Comparison of ENCODE assay signal across 7 cellular contexts in the genomic region with DNA sequence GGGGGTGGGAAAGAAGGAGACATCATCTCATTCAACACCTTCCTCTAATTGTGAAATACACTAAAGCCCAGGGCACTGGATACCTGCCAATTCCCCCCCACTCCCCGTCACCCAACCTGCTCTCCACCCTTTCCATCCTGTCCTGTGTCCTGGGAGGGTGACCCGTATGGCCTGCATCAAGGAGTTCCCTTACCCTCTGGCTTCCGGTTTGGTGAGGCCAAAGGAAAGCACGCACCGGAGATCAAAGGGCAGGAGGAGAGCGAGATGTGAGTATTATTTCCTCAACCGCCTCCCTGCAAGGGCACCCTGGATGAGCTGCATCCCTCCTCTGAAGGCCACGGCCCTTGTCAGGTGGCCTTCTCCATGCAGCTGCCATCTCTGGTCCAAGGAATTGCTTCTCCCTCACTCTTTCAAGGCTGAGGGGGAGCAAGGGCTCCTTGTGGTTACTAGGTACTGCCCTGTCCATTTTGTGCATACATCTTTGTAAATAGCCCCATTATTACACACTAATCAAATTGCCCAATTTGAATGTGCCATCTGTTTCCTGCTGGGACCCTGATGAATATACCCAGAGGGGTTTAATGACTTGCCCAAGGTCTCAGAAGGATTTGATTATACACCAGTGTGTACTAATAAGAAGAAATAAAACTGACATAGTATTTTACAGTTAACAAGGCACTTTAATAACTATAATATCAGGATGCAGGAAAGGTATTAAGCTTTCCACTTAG.
A peak's percentile ranks its signal among the peaks of the same experiment; 100 is the strongest.
DNase-seq lines count a peak whose midpoint lies in the region; ATAC-seq and TF ChIP-seq lines count a peak whose summit lies in the region.

No MANE protein-coding gene starts in this region.

- H3K4ac ChIP-seq in IMR-90 (ENCODE audit: low read depth, low read length), result peak overlapping the region; percentile 24; the same call in 1 of the 2 replicates

- peak overlapping the region; percentile 14 for H2AFZ ChIP-seq in IMR-90 (replicated peaks; ENCODE audit: low read length, poor library complexity)

- H3K36me3 ChIP-seq in IMR-90 (ENCODE audit: control insufficient read depth, insufficient read depth, low read length) (no peaks in the 10 kb centered on the region), tibial artery (no peaks in the 10 kb centered on the region), aorta (ENCODE audit: control insufficient read depth in 1 of 2, insufficient read depth in 2 of 2, low read length in 1 of 2) (no peaks in the 10 kb centered on the region)

- H2BK5ac ChIP-seq in IMR-90 (ENCODE audit: low read depth, low read length, poor library complexity, severe bottlenecking), result no peak overlapping the region

- no TSS peak for BruUV-seq in IMR-90 (replicated peaks; lab: Mats Ljungman, UMichigan)

- H4K91ac ChIP-seq in IMR-90 (ENCODE audit: insufficient read depth, low read depth, low read length), result no peak overlapping the region; the same call in 1 of the 2 replicates

- no peak for TF ChIP-seq CTCF in IMR-90 (conservative IDR thresholded peaks at IDR 0.05; ENCODE audit: low read depth, low read length)
- TF ChIP-seq CTCF in tibial artery (IDR thresholded peaks at IDR 0.05), result no peak

- H3K4me2 ChIP-seq in IMR-90 (ENCODE audit: low read depth, low read length), result no peak overlapping the region

- no peak overlapping the region for H4K8ac ChIP-seq in IMR-90 (ENCODE audit: low read depth in 2 of 2, low read length in 2 of 2)

- no peaks in the 10 kb centered on the region for H3K9me3 ChIP-seq in IMR-90 (ENCODE audit: control insufficient read depth, insufficient read depth, low read length)
- no peaks in the 10 kb centered on the region for H3K9me3 ChIP-seq in tibial artery
- H3K9me3 ChIP-seq in aorta (ENCODE audit: control insufficient read depth, low read length), result no peaks in the 10 kb centered on the region

- TF ChIP-seq POLR2A in IMR-90 (IDR thresholded peaks at IDR 0.05; ENCODE audit: low read depth, low read length), result no peak

- no peaks in the 10 kb centered on the region for H3K9me3 Mint-ChIP-seq in T-cell
- H3K9me3 Mint-ChIP-seq in effector memory CD8-positive, alpha-beta T cell, result no peaks in the 10 kb centered on the region

- H3K27ac ChIP-seq in IMR-90 (ENCODE audit: insufficient read depth, low read length), result no peak overlapping the region
- H3K27ac ChIP-seq in tibial artery, result no peak overlapping the region
- no peak overlapping the region for H3K27ac ChIP-seq in aorta (ENCODE audit: low read depth in 1 of 2, low read length in 2 of 2)

- peak overlapping the region; percentile 14; the same call in 1 of the 2 replicates for H2BK20ac ChIP-seq in IMR-90 (ENCODE audit: low read depth, low read length)

- in situ Hi-C loops in IMR-90 (cut with MboI; ENCODE audit: low sequenced_read_pairs), result no loop called here

- POLR2A ChIA-PET in IMR-90 (lab: Charles Lee; ENCODE audit: unreplicated experiment) (no interaction called here), T-cell (lab: Charles Lee) (interaction anchor here in 1 of 2 donors (0.6 kb wide), 1 partner anchor 70 kb away, joined by 4 read pairs; no protein-coding TSS in a partner anchor)

- H3K56ac ChIP-seq in IMR-90 (ENCODE audit: extremely low read depth, insufficient read depth, low read length), result no peak overlapping the region

- H3K18ac ChIP-seq in IMR-90 (ENCODE audit: low read depth, low read length), result no peak overlapping the region

- 79% methylated on average over 4 of the region's 8 CpGs; no CpG with 5 or more reads in 1 of the 2 experiments for WGBS in IMR-90 (ENCODE audit: extremely low coverage in 2 of 2, insufficient read length in 1 of 2), 2 experiments
- WGBS in aorta, 2 donors, result 95 to 96% methylated on average over 8 of the region's 8 CpGs

- TF ChIP-seq RAD21 in IMR-90 (IDR thresholded peaks at IDR 0.05; ENCODE audit: low read length), result no peak

- H3K36me3 Mint-ChIP-seq in T-cell, result no peaks in the 10 kb centered on the region
- no peaks in the 10 kb centered on the region for H3K36me3 Mint-ChIP-seq in effector memory CD8-positive, alpha-beta T cell (ENCODE audit: insufficient read depth)

- H3K4me3 Mint-ChIP-seq in T-cell, result peak overlapping the region in 2 of 3 donors; percentile 37 to 69
- no peak overlapping the region for H3K4me3 Mint-ChIP-seq in effector memory CD8-positive, alpha-beta T cell

- H3K4me1 ChIP-seq in IMR-90 (ENCODE audit: control insufficient read depth, insufficient read depth, low read length), result peaks cover 11% of the 10 kb centered on the region
- peaks cover 0 to 12% (median 5%) of the 10 kb centered on the region in 4 donors for H3K4me1 ChIP-seq in tibial artery
- no peaks in the 10 kb centered on the region for H3K4me1 ChIP-seq in aorta (ENCODE audit: control insufficient read depth in 1 of 2, insufficient read depth in 2 of 2, low read length in 2 of 2)

- H3K27ac Mint-ChIP-seq in T-cell, result peak overlapping the region; percentile 70 to 88
- H3K27ac Mint-ChIP-seq in effector memory CD8-positive, alpha-beta T cell, result peak overlapping the region; percentile 52 to 70

- intact Hi-C loops in IMR-90 (cut with micrococcal nuclease), result loop anchor here (5.0 kb wide), 1 partner anchor 148 kb away; a partner anchor contains a TSS
- intact Hi-C loops in tibial artery (cut with DNase I; ENCODE audit: low total_unique reads), result no loop called here
- intact Hi-C loops in aorta (cut with DNase I), result no loop called here

- dilution Hi-C loops in IMR-90 (cut with HindIII; ENCODE audit: low sequenced_read_pairs, unreplicated experiment), result no loop called here

- no peak overlapping the region for H3K4me3 ChIP-seq in IMR-90 (ENCODE audit: insufficient read depth, low read depth, low read length)
- H3K4me3 ChIP-seq in tibial artery, result no peak overlapping the region
- no peak overlapping the region for H3K4me3 ChIP-seq in aorta (ENCODE audit: low read length in 2 of 2)

- H2AK5ac ChIP-seq in IMR-90 (ENCODE audit: low read depth, low read length), result 0 out of 2 replicates have a peak overlapping the region, but pooled peaks have one; percentile 46

- H3K79me1 ChIP-seq in IMR-90 (ENCODE audit: low read depth in 1 of 2, low read length in 2 of 2), result no peaks in the 10 kb centered on the region

- H3K27me3 ChIP-seq in IMR-90 (ENCODE audit: control insufficient read depth, insufficient read depth, low read length) (no peaks in the 10 kb centered on the region), tibial artery (no peaks in the 10 kb centered on the region), aorta (ENCODE audit: control insufficient read depth in 1 of 2, insufficient read depth in 2 of 2, low read length in 1 of 2) (no peaks in the 10 kb centered on the region)

- peaks cover 41 to 69% (median 63%) of the 10 kb centered on the region in 3 donors for H3K4me1 Mint-ChIP-seq in T-cell
- peaks cover 31 to 33% of the 10 kb centered on the region in 2 donors for H3K4me1 Mint-ChIP-seq in effector memory CD8-positive, alpha-beta T cell (ENCODE audit: low read depth in 2 of 2)

- no peak overlapping the region for H4K5ac ChIP-seq in IMR-90 (ENCODE audit: low read depth, low read length)

- no peak overlapping the region for H3K23ac ChIP-seq in IMR-90 (ENCODE audit: low read depth, low read length)

- H4K20me1 ChIP-seq in IMR-90 (ENCODE audit: insufficient read depth, low read length), result no peaks in the 10 kb centered on the region

- no peak for DNase-seq in IMR-90
- DNase-seq in T-cell, result peak in 16 of 34 experiments; percentile 0 to 23 (median 9)
- DNase-seq in effector memory CD8-positive, alpha-beta T cell, result peak in 1 of 3 experiments; percentile 20
- DNase-seq in stimulated activated CD8-positive, alpha-beta memory T cell treated with anti-CD3 and anti-CD28 coated beads, Interleukin-4, amount 100 ng/mL, for 48 hours, result peak; percentile 36
- no peak for DNase-seq in tibial artery
- no peak for DNase-seq in aorta
- no peak for DNase-seq in cortex of kidney (lab: John Stamatoyannopoulos, UW)

- no peak for ATAC-seq in IMR-90 (ENCODE audit: low read depth)
- peak in 3 of 4 experiments; percentile 31 to 44 (median 43) for ATAC-seq in T-cell (replicated peaks in 1 of 4)
- ATAC-seq in effector memory CD8-positive, alpha-beta T cell (replicated peaks), result no peak
- ATAC-seq in aorta (ENCODE audit: low FRiP score), result no peak

- H3K9me1 ChIP-seq in IMR-90 (ENCODE audit: insufficient read depth, low read length), result peaks cover 6% of the 10 kb centered on the region

- no peak overlapping the region for H2AK9ac ChIP-seq in IMR-90 (replicated peaks; ENCODE audit: low read depth, low read length, poor library complexity)

- H3K27me3 Mint-ChIP-seq in T-cell, result no peaks in the 10 kb centered on the region
- no peaks in the 10 kb centered on the region for H3K27me3 Mint-ChIP-seq in effector memory CD8-positive, alpha-beta T cell

- H3K9ac ChIP-seq in IMR-90 (ENCODE audit: low read depth, low read length), result no peak overlapping the region

- no peak overlapping the region for H3K14ac ChIP-seq in IMR-90 (replicated peaks; ENCODE audit: low read depth, low read length)

- H2BK15ac ChIP-seq in IMR-90 (ENCODE audit: low read depth, low read length), result no peak overlapping the region

- CTCF ChIA-PET in IMR-90 (lab: Yijun Ruan, JAX), result no interaction called here
- CTCF ChIA-PET in T-cell (lab: Charles Lee), result interaction anchor here in 1 of 2 donors (1.2 kb wide), 1 partner anchor 17 kb away, joined by 3 read pairs; no protein-coding TSS in a partner anchor

- H2BK120ac ChIP-seq in IMR-90 (ENCODE audit: low read depth, low read length), result peak overlapping the region; percentile 33; the same call in 1 of the 2 replicates

TF ChIP-seq in IMR-90, 13 proteins besides CTCF, POLR2A, EP300 and RAD21 (continues in another document):
- no peak for TF ChIP-seq CHD1 (IDR thresholded peaks at IDR 0.05; ENCODE audit: low read depth, low read length)
- TF ChIP-seq MAZ (IDR thresholded peaks at IDR 0.05; ENCODE audit: borderline replicate concordance, low read depth, low read length), result no peak
- TF ChIP-seq, protein P1, sequence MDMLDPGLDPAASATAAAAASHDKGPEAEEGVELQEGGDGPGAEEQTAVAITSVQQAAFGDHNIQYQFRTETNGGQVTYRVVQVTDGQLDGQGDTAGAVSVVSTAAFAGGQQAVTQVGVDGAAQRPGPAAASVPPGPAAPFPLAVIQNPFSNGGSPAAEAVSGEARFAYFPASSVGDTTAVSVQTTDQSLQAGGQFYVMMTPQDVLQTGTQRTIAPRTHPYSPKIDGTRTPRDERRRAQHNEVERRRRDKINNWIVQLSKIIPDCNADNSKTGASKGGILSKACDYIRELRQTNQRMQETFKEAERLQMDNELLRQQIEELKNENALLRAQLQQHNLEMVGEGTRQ (IDR thresholded peaks at IDR 0.05; ENCODE audit: low read depth, low read length), result no peak
- TF ChIP-seq RFX5 (IDR thresholded peaks at IDR 0.05; ENCODE audit: low read depth, low read length), result no peak
- TF ChIP-seq FOS (IDR thresholded peaks at IDR 0.05; ENCODE audit: low read depth, low read length), result no peak
- no peak for TF ChIP-seq CEBPB (IDR thresholded peaks at IDR 0.05; ENCODE audit: low read depth, low read length)
- no peak for TF ChIP-seq MAFK (IDR thresholded peaks at IDR 0.05; ENCODE audit: low read depth, low read length)

Comparison
In these comparisons a context has a peak if more than half of its experiments do, and no peak if none do; other contexts are left out.
1. ATAC-seq: peak in T-cell (3 of 4); none in IMR-90 (single experiment), effector memory CD8-positive, alpha-beta T cell (single experiment) and aorta (single experiment).
2. H3K4me3 Mint-ChIP-seq: peak in T-cell (2 of 3); none in effector memory CD8-positive, alpha-beta T cell (0 of 2).